ENCODE assay signal across 8 cellular contexts in genomic region chr17:77100009-77100408, GRCh38. TPM values are rescaled to one million over a fixed set of nuclear protein-coding genes. Genes with fewer than 3 reads are reported as not detected.
A peak's percentile ranks its signal among the peaks of the same experiment; 100 is the strongest.
DNase-seq lines count a peak whose midpoint lies in the region; ATAC-seq, FAIRE-seq and TF ChIP-seq lines count a peak whose summit lies in the region.

No MANE protein-coding gene starts in this region.

- no peak overlapping the region for H3K4me3 ChIP-seq in CD8-positive, alpha-beta memory T cell (ENCODE audit: low read length)

- peak overlapping the region in 1 of 7 donors; percentile 27 for H3K4me3 Mint-ChIP-seq in CD8-positive, alpha-beta memory T cell
- H3K4me3 Mint-ChIP-seq in WTC11 = no peak overlapping the region

- H3K9me3 Mint-ChIP-seq in CD8-positive, alpha-beta memory T cell = no peaks in the 10 kb centered on the region
- no peaks in the 10 kb centered on the region for H3K9me3 Mint-ChIP-seq in WTC11

- peak overlapping the region in 5 of 8 donors; percentile 42 to 92 (median 78) for H3K27ac Mint-ChIP-seq in CD8-positive, alpha-beta memory T cell
- peak overlapping the region; percentile 89 for H3K27ac Mint-ChIP-seq in WTC11

- H3K9me3 ChIP-seq in CD8-positive, alpha-beta memory T cell (ENCODE audit: low read length) = no peaks in the 10 kb centered on the region

- DNase-seq in CD8-positive, alpha-beta memory T cell = no peak
- DNase-seq in WTC11 (ENCODE audit: low spot score) (no peak), putamen (ENCODE audit: low spot score) (peak; percentile 65), GM12892 (ENCODE audit: insufficient read length) (no peak), GM20000 (ENCODE audit: low spot score) (no peak), NCI-H1436 (lab: John Stamatoyannopoulos, UW) (no peak), T-helper 9 cell (no peak)

- no peak overlapping the region for H3K27ac ChIP-seq in CD8-positive, alpha-beta memory T cell (ENCODE audit: low read depth, low read length)
- H3K27ac ChIP-seq in layer of hippocampus (ENCODE audit: low read depth, low read length) = peak overlapping the region; percentile 98

- H3K27me3 Mint-ChIP-seq in CD8-positive, alpha-beta memory T cell = no peaks in the 10 kb centered on the region
- H3K27me3 Mint-ChIP-seq in WTC11 (ENCODE audit: low read depth) = no peaks in the 10 kb centered on the region

- peaks cover 4 to 41% (median 13%) of the 10 kb centered on the region in 3 donors for H3K36me3 Mint-ChIP-seq in CD8-positive, alpha-beta memory T cell
- H3K36me3 Mint-ChIP-seq in WTC11 = peaks cover 23% of the 10 kb centered on the region

- H3K4me1 ChIP-seq in CD8-positive, alpha-beta memory T cell (ENCODE audit: insufficient read depth, low read length) = peaks cover 14% of the 10 kb centered on the region

- peaks cover 9% of the 10 kb centered on the region for H3K36me3 ChIP-seq in CD8-positive, alpha-beta memory T cell (ENCODE audit: insufficient read depth, low read length)

- H3K4me1 Mint-ChIP-seq in CD8-positive, alpha-beta memory T cell = peaks cover 16 to 27% (median 25%) of the 10 kb centered on the region in 3 donors
- peaks cover 47% of the 10 kb centered on the region for H3K4me1 Mint-ChIP-seq in WTC11

- FAIRE-seq in GM12892 (lab: Jason Lieb, UNC) = no peak

- no peak for ATAC-seq in WTC11

- TF ChIP-seq CTCF in WTC11 (IDR thresholded peaks at IDR 0.05) (no peak), GM20000 (IDR thresholded peaks at IDR 0.05; ENCODE audit: extremely low read depth, missing control alignments) (no peak)

- H3K27me3 ChIP-seq in CD8-positive, alpha-beta memory T cell (ENCODE audit: insufficient read depth, low read length, poor library complexity, severe bottlenecking) = no peaks in the 10 kb centered on the region
- no peaks in the 10 kb centered on the region for H3K27me3 ChIP-seq in layer of hippocampus (ENCODE audit: control insufficient read depth, insufficient read depth, low read length)

- CTCF ChIA-PET in CD8-positive, alpha-beta memory T cell (lab: Charles Lee) = interaction anchor here (2.9 kb wide), 1 partner anchor 13 kb away, joined by 14 read pairs; no protein-coding TSS in a partner anchor
- CTCF ChIA-PET in WTC11 (lab: Charles Lee) = no interaction called here

- no peak for TF ChIP-seq POLR2A in GM12892 (IDR thresholded peaks at IDR 0.05; ENCODE audit: low read depth, low read length)

- POLR2A ChIA-PET in CD8-positive, alpha-beta memory T cell (lab: Charles Lee) = no interaction called here
- POLR2A ChIA-PET in WTC11 (lab: Charles Lee) = no interaction called here

TF ChIP-seq in WTC11, 78 proteins besides CTCF, POLR2A, EP300 and RAD21 (continues in another document):
- TF ChIP-seq ATF2 (CRISPR knock-in tag; IDR thresholded peaks at IDR 0.05; ENCODE audit: borderline replicate concordance, low read depth) (no peak), KAT7 (CRISPR knock-in tag; IDR thresholded peaks at IDR 0.05; ENCODE audit: borderline replicate concordance) (no peak), ATF6 (CRISPR knock-in tag; IDR thresholded peaks at IDR 0.05) (no peak), MXD4 (CRISPR knock-in tag; IDR thresholded peaks at IDR 0.05; ENCODE audit: borderline replicate concordance) (no peak), TCF7 (CRISPR knock-in tag; IDR thresholded peaks at IDR 0.05; ENCODE audit: low read depth) (no peak), ERG (CRISPR knock-in tag; IDR thresholded peaks at IDR 0.05) (no peak), ZNF532 (CRISPR knock-in tag; IDR thresholded peaks at IDR 0.05; ENCODE audit: borderline replicate concordance) (no peak), E2F5 (CRISPR knock-in tag; IDR thresholded peaks at IDR 0.05) (no peak), MAX (CRISPR knock-in tag; IDR thresholded peaks at IDR 0.05) (no peak), ZNF121 (CRISPR knock-in tag; IDR thresholded peaks at IDR 0.05) (no peak), NR3C1 (CRISPR knock-in tag; conservative IDR thresholded peaks at IDR 0.05; ENCODE audit: low read depth) (no peak), NR2C2 (CRISPR knock-in tag; IDR thresholded peaks at IDR 0.05) (no peak), ZNF317 (CRISPR knock-in tag; IDR thresholded peaks at IDR 0.05; ENCODE audit: borderline replicate concordance, low read depth) (no peak), TEAD4 (CRISPR knock-in tag; IDR thresholded peaks at IDR 0.05) (no peak)

RNA-seq across cellular contexts. Expression of gene SEC14L1, which starts 40.8 kb away (rescaled TPM):
- total RNA-seq in CD8-positive, alpha-beta memory T cell = 10 to 100 TPM; 73.3 to 75.6 TPM
- polyA plus RNA-seq in CD8-positive, alpha-beta memory T cell = 9.5 TPM
- 77.2 to 82.8 TPM (median 81.0 TPM) in 3 replicates for total RNA-seq in WTC11 (2021)
- polyA plus RNA-seq in GM12892 (2012; ENCODE audit: missing spikeins) = 29.6 TPM
